In the genomic region with DNA sequence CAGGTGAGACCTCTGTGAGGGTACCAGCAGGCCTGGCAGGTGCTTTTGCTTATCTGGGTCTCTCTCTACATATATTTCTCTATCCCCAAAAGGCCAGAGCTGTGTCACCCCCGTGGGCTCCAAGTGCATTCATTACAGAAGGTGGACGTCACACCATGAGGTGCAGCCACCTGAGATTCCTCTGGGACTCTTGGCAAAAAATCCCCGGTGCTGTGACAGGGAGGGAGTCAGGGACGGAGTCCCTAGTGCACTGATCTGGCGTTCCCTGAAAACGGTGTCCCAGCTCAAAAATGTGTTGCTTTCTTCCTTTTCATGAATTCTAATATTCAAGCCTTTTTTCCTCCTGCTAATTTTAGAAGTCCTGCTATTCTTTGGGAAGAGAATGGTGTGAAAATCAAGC, we compare ENCODE assay signal across 31 cellular contexts. TPM values are rescaled to one million over a fixed set of nuclear protein-coding genes. Genes with fewer than 3 reads are reported as not detected.
"Had no signal": no experiment of that assay in that cellular context is flagged by ENCODE, and none has a peak within 500 bp of the region (broad histone marks: within the 10 kb centered on the region; RNA-seq: fewer than 3 reads in every experiment).

No MANE protein-coding gene starts in this region.

- H3K36me3 Mint-ChIP-seq: activated naive CD4-positive, alpha-beta T cell treated with anti-CD3 and anti-CD28 coated beads, Interleukin-2, amount 10 ng/mL, durations not matched to agents 7 days and 5 days; activated naive CD8-positive, alpha-beta T cell; brain had no signal

- ATAC-seq: activated CD8-positive, alpha-beta T cell treated with anti-CD3 and anti-CD28 coated beads for 36 hours; activated naive CD8-positive, alpha-beta T cell treated with anti-CD3 and anti-CD28 coated beads, Interleukin-2, amount 50 U/mL, for 24 hours; PC-3; Right ventricle myocardium inferior had no signal

- DNase-seq: activated CD4-positive, alpha-beta T cell treated with anti-CD3 and anti-CD28 coated beads for 1 hour; activated CD4-positive, alpha-beta T cell treated with anti-CD3 and anti-CD28 coated beads, Interleukin-2, amount 10 ng/mL, durations not matched to agents 24 days and 14 days; activated CD4-positive, alpha-beta T cell treated with anti-CD3 and anti-CD28 coated beads, Interleukin-2, amount 50 U/mL, for 4 hours; activated CD4-positive, CD25-positive, alpha-beta regulatory T cell; activated CD8-positive, alpha-beta T cell treated with anti-CD3 and anti-CD28 coated beads for 36 hours; activated naive CD4-positive, alpha-beta T cell treated with anti-CD3 and anti-CD28 coated beads, Interleukin-2, amount 10 ng/mL, durations not matched to agents 7 days and 5 days; activated naive CD8-positive, alpha-beta T cell treated with anti-CD3 and anti-CD28 coated beads, Interleukin-2, amount 50 U/mL, for 24 hours; activated T-cell treated with anti-CD3 and anti-CD28 coated beads, Interleukin-2, amount 50 U/mL, for 24 hours; anterior cingulate cortex; caudate nucleus; Karpas-422; KBM-7; NCI-H1048; NCI-H1105 treated with DMSO at 0.1 percent for 48 hours; NCI-H1436; NCI-H1694 treated with DMSO at 0.1 percent for 48 hours; NCI-H2029; NCI-H345; NCI-H524 treated with DMSO at 0.1 percent for 48 hours; PC-3; SIG-M5; SW 1271; T-helper 1 cell; T-helper 2 cell; T-helper 9 cell had no signal

- H3K27ac Mint-ChIP-seq: activated CD4-positive, alpha-beta T cell treated with anti-CD3 and anti-CD28 coated beads, Interleukin-2, amount 10 ng/mL, durations not matched to agents 24 days and 14 days; activated CD8-positive, alpha-beta T cell treated with anti-CD3 and anti-CD28 coated beads for 36 hours; activated naive CD4-positive, alpha-beta T cell treated with anti-CD3 and anti-CD28 coated beads, Interleukin-2, amount 10 ng/mL, durations not matched to agents 7 days and 5 days; activated naive CD8-positive, alpha-beta T cell; activated naive CD8-positive, alpha-beta T cell treated with anti-CD3 and anti-CD28 coated beads, Interleukin-2, amount 50 U/mL, for 24 hours; activated T-cell treated with anti-CD3 and anti-CD28 coated beads, Interleukin-2, amount 50 U/mL, for 24 hours had no signal

- H3K9me3 Mint-ChIP-seq: activated CD4-positive, alpha-beta T cell treated with anti-CD3 and anti-CD28 coated beads, Interleukin-2, amount 10 ng/mL, durations not matched to agents 24 days and 14 days; activated CD8-positive, alpha-beta T cell treated with anti-CD3 and anti-CD28 coated beads for 36 hours; activated naive CD4-positive, alpha-beta T cell treated with anti-CD3 and anti-CD28 coated beads, Interleukin-2, amount 10 ng/mL, durations not matched to agents 7 days and 5 days; activated naive CD8-positive, alpha-beta T cell treated with anti-CD3 and anti-CD28 coated beads, Interleukin-2, amount 50 U/mL, for 24 hours; activated T-cell treated with anti-CD3 and anti-CD28 coated beads, Interleukin-2, amount 50 U/mL, for 24 hours; brain had no signal

- H3K4me3 Mint-ChIP-seq: activated CD4-positive, alpha-beta T cell treated with anti-CD3 and anti-CD28 coated beads, Interleukin-2, amount 10 ng/mL, durations not matched to agents 24 days and 14 days; activated CD8-positive, alpha-beta T cell treated with anti-CD3 and anti-CD28 coated beads for 36 hours; activated naive CD4-positive, alpha-beta T cell treated with anti-CD3 and anti-CD28 coated beads, Interleukin-2, amount 10 ng/mL, durations not matched to agents 7 days and 5 days; activated naive CD8-positive, alpha-beta T cell; activated naive CD8-positive, alpha-beta T cell treated with anti-CD3 and anti-CD28 coated beads, Interleukin-2, amount 50 U/mL, for 24 hours; activated T-cell treated with anti-CD3 and anti-CD28 coated beads, Interleukin-2, amount 50 U/mL, for 24 hours had no signal

- H3K27me3 Mint-ChIP-seq: brain had no signal

- H3K27ac ChIP-seq: RWPE1, VCaP had no signal

RNA-seq across cellular contexts. Expression of a gene that starts 13.5 kb away (rescaled TPM):
- total RNA-seq: MCF 10A had no signal
